ENCODE assay signal across 8 cellular contexts in the genomic region with DNA sequence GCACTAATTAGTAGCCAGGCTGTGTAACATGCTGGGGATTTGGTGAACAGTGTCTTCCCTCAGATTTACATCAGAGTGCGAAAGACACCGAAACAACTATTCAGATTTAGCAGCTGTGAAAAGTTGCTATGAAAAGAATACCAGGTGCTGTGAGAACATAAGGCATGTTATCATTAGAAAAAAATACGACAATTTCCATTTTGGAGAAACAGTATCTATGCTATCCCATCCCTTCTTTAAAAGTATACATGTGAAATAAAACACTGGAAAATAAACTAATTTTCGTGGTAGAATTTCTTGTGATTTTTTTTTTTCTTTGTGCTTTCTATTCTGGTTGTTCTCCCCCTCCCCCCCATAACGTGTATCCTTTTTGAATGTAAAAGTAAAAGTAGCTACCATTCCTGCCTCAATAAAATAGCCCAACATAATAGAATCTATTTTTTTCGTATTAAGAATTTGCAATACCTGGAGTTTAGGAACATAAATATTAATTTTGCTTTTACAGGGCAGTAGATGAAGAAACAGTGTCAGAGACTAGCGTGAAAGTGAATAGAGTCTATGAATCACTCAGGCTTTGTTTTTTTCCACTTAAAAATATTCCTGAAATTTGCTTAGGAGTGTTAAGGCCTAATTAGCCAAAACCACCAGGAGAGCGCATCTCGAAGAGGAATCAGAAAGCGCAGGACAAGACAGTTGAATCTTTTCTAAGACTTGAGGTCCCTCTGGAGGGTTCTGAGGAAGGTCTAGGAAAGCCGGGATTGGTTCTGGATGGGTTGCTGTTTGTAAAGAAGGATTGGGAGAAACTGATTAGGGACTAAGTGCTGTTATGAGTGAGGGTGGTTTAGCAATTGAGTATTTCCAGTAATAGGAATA. TPM values are rescaled to one million over a fixed set of nuclear protein-coding genes. Genes with fewer than 3 reads are reported as not detected.
DNase-seq lines count a peak whose midpoint lies in the region; ATAC-seq and TF ChIP-seq lines count a peak whose summit lies in the region.

No MANE protein-coding gene starts in this region.

- intact Hi-C loops in Caco-2 (cut with micrococcal nuclease; ENCODE audit: unreplicated experiment) = loop anchor here (1.0 kb wide), 1 partner anchor 19 kb away; the partner anchor contains the start of gene FAM200C

- H3K4me1 ChIP-seq in Caco-2 = peaks cover 13% of the 10 kb centered on the region; the same call in 1 of the 2 replicates

- peaks cover 34% of the 10 kb centered on the region for H3K36me3 Mint-ChIP-seq in Caco-2 (ENCODE audit: insufficient read depth, unreplicated experiment)

- H3K27me3 ChIP-seq in Caco-2 (replicated peaks; ENCODE audit: control insufficient read depth, insufficient read depth, low read length) (no peaks in the 10 kb centered on the region), WERI-Rb-1 (ENCODE audit: insufficient read depth, low read depth, severe bottlenecking) (no peaks in the 10 kb centered on the region)

- H3K27ac ChIP-seq in WERI-Rb-1 (peak overlapping the region; percentile 65), substantia nigra (ENCODE audit: low read depth, low read length, poor library complexity, severe bottlenecking) (peak overlapping the region; percentile 84)

- TF ChIP-seq CTCF in Caco-2 (IDR thresholded peaks at IDR 0.05; ENCODE audit: insufficient read depth in 1 of 2, low read depth in 1 of 2, low read length in 1 of 2, severe bottlenecking in 1 of 2, unreplicated experiment in 1 of 2) = no peak
- TF ChIP-seq CTCF in HFF-Myc (IDR thresholded peaks at IDR 0.05; ENCODE audit: low read depth, low read length, missing control alignments) = no peak
- TF ChIP-seq CTCF in WERI-Rb-1 (IDR thresholded peaks at IDR 0.05; ENCODE audit: low read depth, low read length) = no peak

- CTCF ChIA-PET in Caco-2 (lab: Charles Lee) = interaction anchor here (0.7 to 2.1 kb wide), 5 partner anchors 19 to 368 kb away, joined by 3 to 8 read pairs (median 5); no protein-coding TSS in a partner anchor

- peaks cover 36% of the 10 kb centered on the region for H3K4me1 Mint-ChIP-seq in Caco-2 (ENCODE audit: low read depth, unreplicated experiment)

- DNase-seq in Caco-2 (no peak), HFF-Myc (ENCODE audit: extremely low read depth, low read depth) (no peak), WERI-Rb-1 (no peak), substantia nigra (lab: John Stamatoyannopoulos, UW) (no peak), inferior parietal cortex (ENCODE audit: extremely low spot score) (no peak)

- H3K9me3 ChIP-seq in Caco-2 = no peaks in the 10 kb centered on the region
- H3K9me3 ChIP-seq in WERI-Rb-1 (ENCODE audit: severe bottlenecking) = no peaks in the 10 kb centered on the region

- ATAC-seq in GM21576 (IDR thresholded peaks at IDR 0.05; ENCODE audit: unreplicated experiment) = no peak
- no peak for ATAC-seq in GM21360 (IDR thresholded peaks at IDR 0.05; ENCODE audit: unreplicated experiment)

- BruUV-seq in Caco-2 (replicated peaks; lab: Mats Ljungman, UMichigan) = no TSS peak

- H3K4me3 Mint-ChIP-seq in Caco-2 (ENCODE audit: unreplicated experiment) = peak overlapping the region; percentile 92

- H3K4me3 ChIP-seq in Caco-2 (ENCODE audit: low read depth, low read length) (peak overlapping the region; percentile 99), HFF-Myc (replicated peaks; ENCODE audit: low read depth, low read length) (peak overlapping the region; percentile 93), WERI-Rb-1 (ENCODE audit: low read depth, low read length) (peak overlapping the region; percentile 97), iPS-11a (ENCODE audit: low read depth, low read length) (peak overlapping the region; percentile 91)

- H3K36me3 ChIP-seq in Caco-2 (ENCODE audit: control insufficient read depth, insufficient read depth, low read length) = no peaks in the 10 kb centered on the region
- H3K36me3 ChIP-seq in WERI-Rb-1 = peaks cover 23% of the 10 kb centered on the region

- H3K9me3 Mint-ChIP-seq in Caco-2 (ENCODE audit: unreplicated experiment) = no peaks in the 10 kb centered on the region

- POLR2A ChIA-PET in Caco-2 (lab: Charles Lee) = interaction anchor here (0.6 to 1.7 kb wide), 3 partner anchors 20 to 260 kb away, joined by 3 to 21 read pairs (median 3); partner anchors contain the start of gene FAM200C

- no peaks in the 10 kb centered on the region for H3K27me3 Mint-ChIP-seq in Caco-2 (ENCODE audit: insufficient read depth, unreplicated experiment)

- peak overlapping the region; percentile 95 for H3K27ac Mint-ChIP-seq in Caco-2 (ENCODE audit: unreplicated experiment)

RNA-seq across cellular contexts. Expression of gene SLU7, which starts 0.8 kb away (rescaled TPM):
- total RNA-seq in Caco-2 (2022) = 53.1 and 55.0 TPM in 2 replicates

RNA-seq across cellular contexts. Expression of gene PTTG1, which starts 2.0 kb away (rescaled TPM):
- 148 and 157 TPM in 2 replicates for total RNA-seq in Caco-2 (2022)

RNA-seq across cellular contexts. Expression of gene FAM200C, which starts 19.8 kb away (rescaled TPM):
- 3.2 TPM in 2 replicates for total RNA-seq in Caco-2 (2022)

RNA-seq across cellular contexts. Expression of gene C1QTNF2, which starts 49.3 kb away (rescaled TPM):
- total RNA-seq in Caco-2 (2022) = 0.16 TPM in 1 of 2 replicates, not detected in the other
